ENCODE assay signal across 8 cellular contexts in the genomic region with DNA sequence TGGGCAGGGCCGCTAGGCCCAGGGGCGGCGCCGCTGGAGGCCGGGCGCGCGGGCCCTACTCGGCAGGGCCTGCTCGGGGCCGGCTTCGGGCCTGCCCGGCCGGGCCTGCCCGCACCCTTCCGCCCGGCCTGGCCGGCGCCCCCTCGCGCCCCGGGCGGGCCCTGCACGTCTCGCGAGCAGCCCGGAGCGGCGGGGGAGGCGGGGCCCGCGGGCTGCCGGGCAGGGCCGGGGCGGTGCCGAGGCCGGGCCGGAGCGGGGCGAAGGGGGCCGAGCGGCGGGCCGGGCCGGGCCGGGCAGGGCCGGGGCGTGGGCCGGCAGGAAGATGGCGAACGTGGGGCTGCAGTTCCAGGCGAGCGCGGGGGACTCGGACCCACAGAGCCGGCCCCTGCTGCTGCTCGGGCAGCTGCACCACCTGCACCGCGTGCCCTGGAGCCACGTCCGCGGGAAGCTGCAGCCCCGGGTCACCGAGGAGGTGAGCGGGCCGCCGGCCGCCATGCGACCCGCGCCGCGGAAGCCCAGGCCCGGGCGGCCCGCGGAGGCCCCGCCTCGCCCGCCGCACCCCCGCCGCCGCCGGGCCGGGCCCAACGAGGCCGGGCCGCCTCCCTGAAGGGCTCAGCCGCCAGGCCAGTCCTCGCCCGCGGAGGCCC. TPM values are rescaled to one million over a fixed set of nuclear protein-coding genes. Genes with fewer than 3 reads are reported as not detected.
DNase-seq lines count a peak whose midpoint lies in the region; ATAC-seq and TF ChIP-seq lines count a peak whose summit lies in the region.

A gene with protein sequence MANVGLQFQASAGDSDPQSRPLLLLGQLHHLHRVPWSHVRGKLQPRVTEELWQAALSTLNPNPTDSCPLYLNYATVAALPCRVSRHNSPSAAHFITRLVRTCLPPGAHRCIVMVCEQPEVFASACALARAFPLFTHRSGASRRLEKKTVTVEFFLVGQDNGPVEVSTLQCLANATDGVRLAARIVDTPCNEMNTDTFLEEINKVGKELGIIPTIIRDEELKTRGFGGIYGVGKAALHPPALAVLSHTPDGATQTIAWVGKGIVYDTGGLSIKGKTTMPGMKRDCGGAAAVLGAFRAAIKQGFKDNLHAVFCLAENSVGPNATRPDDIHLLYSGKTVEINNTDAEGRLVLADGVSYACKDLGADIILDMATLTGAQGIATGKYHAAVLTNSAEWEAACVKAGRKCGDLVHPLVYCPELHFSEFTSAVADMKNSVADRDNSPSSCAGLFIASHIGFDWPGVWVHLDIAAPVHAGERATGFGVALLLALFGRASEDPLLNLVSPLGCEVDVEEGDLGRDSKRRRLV (plus strand): TSS at position 222 of the 647 bp plus-strand sequence. CDS start 101 bp downstream, at position 323.

- RAD21 ChIA-PET in HCT116 (lab: Charles Lee; ENCODE audit: low non-redundant PET in 1 of 2, low total read pairs in 2 of 2, uncharacterized antibody in 2 of 2, unreplicated experiment in 2 of 2): no interaction called here

- H3K27ac ChIP-seq in HCT116 (ENCODE audit: low read depth, low read length): peak within 1 kb of the TSS; percentile 71
- H3K27ac ChIP-seq in duodenal mucosa (ENCODE audit: low read depth, low read length): peak within 1 kb of the TSS; percentile 77

- H3K4me1 ChIP-seq in HCT116 (ENCODE audit: control insufficient read depth in 1 of 2, insufficient read depth in 2 of 2, low read length in 2 of 2): peaks cover 7 to 16% of the 10 kb centered on the region in 2 experiments
- peaks cover 27 to 39% of the 10 kb centered on the region in 2 donors for H3K4me1 ChIP-seq in duodenal mucosa (ENCODE audit: control insufficient read depth in 1 of 2, insufficient read depth in 2 of 2, low read length in 2 of 2)

- H4K20me1 ChIP-seq in HCT116 (ENCODE audit: insufficient read depth): no peaks in the 10 kb centered on the region

- no peak within 1 kb of the TSS for H2AFZ ChIP-seq in HCT116 (ENCODE audit: low read depth, low read length, poor library complexity, severe bottlenecking)

- no peak for TF ChIP-seq RAD21 in HCT116 (IDR thresholded peaks at IDR 0.05; ENCODE audit: low read depth)

- no peaks in the 10 kb centered on the region for H3K9me3 ChIP-seq in HCT116 (ENCODE audit: control insufficient read depth in 1 of 2, insufficient read depth in 1 of 2, low read depth in 1 of 2, low read length in 2 of 2)
- no peaks in the 10 kb centered on the region for H3K9me3 ChIP-seq in duodenal mucosa (ENCODE audit: control insufficient read depth in 1 of 2, low read length in 2 of 2)

- H3K9ac ChIP-seq in HCT116 (ENCODE audit: low read length) (peak within 1 kb of the TSS; percentile 61), duodenal mucosa (ENCODE audit: low read depth in 1 of 2, low read length in 2 of 2) (peak within 1 kb of the TSS; percentile 63 to 79)

- peak within 1 kb of the TSS; percentile 62 for H3K4me3 ChIP-seq in GM12864 (ENCODE audit: low read depth, low read length)
- H3K4me3 ChIP-seq in HCT116 (replicated peaks in 1 of 2; ENCODE audit: low read depth in 1 of 2, low read length in 2 of 2): peak within 1 kb of the TSS; percentile 38 to 52
- H3K4me3 ChIP-seq in duodenal mucosa (ENCODE audit: low read depth in 1 of 2, low read length in 2 of 2): peak within 1 kb of the TSS; percentile 66 to 71

- BruUV-seq in HCT116 (replicated peaks; lab: Mats Ljungman, UMichigan): no TSS peak

- intact Hi-C loops in HCT116 (cut with micrococcal nuclease): loop anchor here (5.0 kb wide), 1 partner anchor 210 kb away; no protein-coding TSS in a partner anchor

- H3K36me3 ChIP-seq in HCT116 (ENCODE audit: control insufficient read depth in 1 of 2, insufficient read depth in 2 of 2, low read length in 2 of 2) (no peaks in the 10 kb centered on the region), duodenal mucosa (ENCODE audit: control insufficient read depth in 1 of 2, insufficient read depth in 2 of 2, low read length in 2 of 2) (peaks cover 11 to 28% of the 10 kb centered on the region in 2 donors)

- TF ChIP-seq CTCF in GM12864 (IDR thresholded peaks at IDR 0.05; ENCODE audit: low read depth, low read length, missing control alignments) (no peak), HCT116 (IDR thresholded peaks at IDR 0.05 in 2 of 3, conservative IDR thresholded peaks at IDR 0.05 in 1 of 3; ENCODE audit: borderline replicate concordance in 1 of 3, insufficient read depth in 1 of 3, low read depth in 2 of 3, low read length in 2 of 3) (no peak)

- no peaks in the 10 kb centered on the region for H3K9me2 ChIP-seq in HCT116 (ENCODE audit: insufficient read depth)

- DNase-seq in GM12864 (ENCODE audit: low read depth) (no peak), HCT116 (ENCODE audit: low read depth, low spot score) (peak; percentile 28), NCI-H1092 (lab: John Stamatoyannopoulos, UW) (peak; percentile 14), lung microvascular endothelial cell (ENCODE audit: low read depth in 2 of 2) (peak; percentile 81 to 86), DMS153 (lab: John Stamatoyannopoulos, UW) (no peak)
- peak; percentile 16 to 17 for DNase-seq in activated CD4-positive, alpha-beta T cell treated with anti-CD3 and anti-CD28 coated beads, Interleukin-2, amount 50 U/mL, for 24 hours (ENCODE audit: low read depth in 1 of 2, low spot score in 1 of 2)
- DNase-seq in stimulated activated CD8-positive, alpha-beta memory T cell treated with anti-CD3 and anti-CD28 coated beads, Interleukin-12 subunit alpha, Interleukin-12 subunit beta, amount 100 ng/mL, for 24 hours (ENCODE audit: extremely low read depth): peak; percentile 14

- no peaks in the 10 kb centered on the region for H3K79me2 ChIP-seq in HCT116 (ENCODE audit: insufficient read depth, low read length)

- peak within 1 kb of the TSS; percentile 79 for H3K4me2 ChIP-seq in HCT116 (ENCODE audit: low read length)

- CTCF ChIA-PET in HCT116 (lab: Charles Lee): interaction anchor here (1.6 kb wide), 1 partner anchor 211 kb away, joined by 5 read pairs; no protein-coding TSS in a partner anchor

- H3K27me3 ChIP-seq in HCT116 (ENCODE audit: insufficient read depth, low read length) (no peaks in the 10 kb centered on the region), duodenal mucosa (ENCODE audit: control insufficient read depth in 1 of 2, insufficient read depth in 2 of 2, low read length in 2 of 2) (no peaks in the 10 kb centered on the region)

- POLR2A ChIA-PET in HCT116 (lab: Charles Lee): interaction anchor here (1.1 kb wide), 1 partner anchor 135 kb away, joined by 3 read pairs; no protein-coding TSS in a partner anchor

- peak; percentile 96 for ATAC-seq in HCT116

- TF ChIP-seq POLR2A in HCT116 (IDR thresholded peaks at IDR 0.05; ENCODE audit: borderline replicate concordance, extremely low read depth, insufficient read depth, insufficient read length): no peak

TF ChIP-seq in HCT116, 20 proteins besides CTCF, POLR2A, EP300 and RAD21:
- TF ChIP-seq, protein P1, sequence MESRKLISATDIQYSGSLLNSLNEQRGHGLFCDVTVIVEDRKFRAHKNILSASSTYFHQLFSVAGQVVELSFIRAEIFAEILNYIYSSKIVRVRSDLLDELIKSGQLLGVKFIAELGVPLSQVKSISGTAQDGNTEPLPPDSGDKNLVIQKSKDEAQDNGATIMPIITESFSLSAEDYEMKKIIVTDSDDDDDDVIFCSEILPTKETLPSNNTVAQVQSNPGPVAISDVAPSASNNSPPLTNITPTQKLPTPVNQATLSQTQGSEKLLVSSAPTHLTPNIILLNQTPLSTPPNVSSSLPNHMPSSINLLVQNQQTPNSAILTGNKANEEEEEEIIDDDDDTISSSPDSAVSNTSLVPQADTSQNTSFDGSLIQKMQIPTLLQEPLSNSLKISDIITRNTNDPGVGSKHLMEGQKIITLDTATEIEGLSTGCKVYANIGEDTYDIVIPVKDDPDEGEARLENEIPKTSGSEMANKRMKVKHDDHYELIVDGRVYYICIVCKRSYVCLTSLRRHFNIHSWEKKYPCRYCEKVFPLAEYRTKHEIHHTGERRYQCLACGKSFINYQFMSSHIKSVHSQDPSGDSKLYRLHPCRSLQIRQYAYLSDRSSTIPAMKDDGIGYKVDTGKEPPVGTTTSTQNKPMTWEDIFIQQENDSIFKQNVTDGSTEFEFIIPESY (IDR thresholded peaks at IDR 0.05; ENCODE audit: extremely low read depth, insufficient replicate concordance, low read length): peak; percentile 67
- TF ChIP-seq ZFX (IDR thresholded peaks at IDR 0.05): peak; percentile 92
- no peak for TF ChIP-seq CEBPB (IDR thresholded peaks at IDR 0.05; ENCODE audit: low read depth)
- TF ChIP-seq, protein P2, sequence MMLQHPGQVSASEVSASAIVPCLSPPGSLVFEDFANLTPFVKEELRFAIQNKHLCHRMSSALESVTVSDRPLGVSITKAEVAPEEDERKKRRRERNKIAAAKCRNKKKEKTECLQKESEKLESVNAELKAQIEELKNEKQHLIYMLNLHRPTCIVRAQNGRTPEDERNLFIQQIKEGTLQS (IDR thresholded peaks at IDR 0.05): no peak
TF ChIP-seq in HCT116: peak in this region for 2.

RNA-seq across cellular contexts. Expression of the gene that starts here (rescaled TPM):
- total RNA-seq in HCT116 (2021; ENCODE audit: unreplicated experiment) (16.6 TPM), lung microvascular endothelial cell (17.9 and 19.2 TPM in 2 replicates)
- polyA plus RNA-seq in HCT116 (2012): 18.5 and 19.7 TPM in 2 replicates

Comparison
In these comparisons a context has a peak if more than half of its experiments do, and no peak if none do; other contexts are left out.
1. DNase-seq: peak in HCT116 (single experiment), NCI-H1092 (single experiment), activated CD4-positive, alpha-beta T cell treated with anti-CD3 and anti-CD28 coated beads, Interleukin-2, amount 50 U/mL, for 24 hours (2 of 2), lung microvascular endothelial cell (2 of 2) and stimulated activated CD8-positive, alpha-beta memory T cell treated with anti-CD3 and anti-CD28 coated beads, Interleukin-12 subunit alpha, Interleukin-12 subunit beta, amount 100 ng/mL, for 24 hours (single experiment); none in GM12864 (single experiment) and DMS153 (single experiment).
2. Peak in every context shown above with its lines, with median percentiles within 50 percentile points of each other: H3K4me3 ChIP-seq.